In genomic region chr9:77865385-77865784, GRCh38 we compare ENCODE assay signal across 19 cellular contexts.
DNase-seq lines count a peak whose midpoint lies in the region; ATAC-seq, FAIRE-seq and TF ChIP-seq lines count a peak whose summit lies in the region.
"Had no signal": no experiment of that assay in that cellular context is flagged by ENCODE, and none has a peak within 500 bp of the region (broad histone marks: within the 10 kb centered on the region; RNA-seq: fewer than 3 reads in every experiment).

No MANE protein-coding gene starts in this region.

- intact Hi-C loops in Calu3 (cut with micrococcal nuclease; ENCODE audit: unreplicated experiment) (no loop called here), left colon (cut with DNase I, micrococcal nuclease) (no loop called here)
- intact Hi-C loops in activated naive CD4-positive, alpha-beta T cell treated with anti-CD3 and anti-CD28 coated beads for 36 hours (cut with micrococcal nuclease): no loop called here

- no peaks in the 10 kb centered on the region for H3K36me3 ChIP-seq in small intestine (ENCODE audit: control insufficient read depth in 2 of 2, insufficient read depth in 2 of 2, low read length in 2 of 2)

- WGBS in small intestine, 3 donors: 13 to 59% (median 27%) methylated on average over 4 of the region's 4 CpGs

- ATAC-seq in left colon (peak; percentile 94), GM21786 (IDR thresholded peaks at IDR 0.05; ENCODE audit: unreplicated experiment) (no peak)
- ATAC-seq: GM23338, SK-N-SH treated with all-trans-retinoic acid at 6 μM for 48 hours had no signal

- no peaks in the 10 kb centered on the region for H3K36me3 Mint-ChIP-seq in Calu3 (ENCODE audit: insufficient read depth, unreplicated experiment)
- H3K36me3 Mint-ChIP-seq in activated naive CD4-positive, alpha-beta T cell treated with anti-CD3 and anti-CD28 coated beads for 36 hours (ENCODE audit: low read depth): peaks cover 49% of the 10 kb centered on the region

- peaks cover 2% of the 10 kb centered on the region in 2 donors for H3K4me1 ChIP-seq in small intestine (ENCODE audit: control insufficient read depth in 2 of 2, insufficient read depth in 1 of 2, low read depth in 1 of 2, low read length in 1 of 2)
- H3K4me1 ChIP-seq: Caco-2 had no signal

- TF ChIP-seq POLR2A in NB4 (IDR thresholded peaks at IDR 0.05; ENCODE audit: extremely low read depth, insufficient read length): no peak

- peaks cover 10% of the 10 kb centered on the region for H3K4me1 Mint-ChIP-seq in Calu3 (ENCODE audit: low read depth, unreplicated experiment)
- peaks cover 10% of the 10 kb centered on the region for H3K4me1 Mint-ChIP-seq in activated naive CD4-positive, alpha-beta T cell treated with anti-CD3 and anti-CD28 coated beads for 36 hours (ENCODE audit: low read depth)
- H3K4me1 Mint-ChIP-seq: GM23338 had no signal

- H3K9me3 ChIP-seq in small intestine (ENCODE audit: control insufficient read depth, low read depth): no peaks in the 10 kb centered on the region
- H3K9me3 ChIP-seq: Caco-2 had no signal

- peak overlapping the region; percentile 54 to 83 for H3K27ac ChIP-seq in small intestine (ENCODE audit: low read depth in 1 of 2, low read length in 1 of 2)

- H3K9me3 Mint-ChIP-seq in Calu3 (ENCODE audit: low read depth, unreplicated experiment): peaks cover 13% of the 10 kb centered on the region
- H3K9me3 Mint-ChIP-seq in activated naive CD4-positive, alpha-beta T cell treated with anti-CD3 and anti-CD28 coated beads for 36 hours: peaks cover 24% of the 10 kb centered on the region

- H3K27me3 ChIP-seq in small intestine (ENCODE audit: control insufficient read depth in 2 of 2, insufficient read depth in 2 of 2, low read length in 2 of 2): no peaks in the 10 kb centered on the region

- peak overlapping the region; percentile 16 for H3K27ac Mint-ChIP-seq in Calu3 (ENCODE audit: unreplicated experiment)
- no peak overlapping the region for H3K27ac Mint-ChIP-seq in activated naive CD4-positive, alpha-beta T cell treated with anti-CD3 and anti-CD28 coated beads for 36 hours
- H3K27ac Mint-ChIP-seq: CD4-positive, CD25-positive, alpha-beta regulatory T cell; GM23338 had no signal

- FAIRE-seq in small intestine (lab: Jason Lieb, UNC): peak; percentile 62
- FAIRE-seq: GM18507 had no signal

- no TSS peak for BruUV-seq in Calu3 (replicated peaks; lab: Mats Ljungman, UMichigan)

- CTCF ChIA-PET in Calu3 (lab: Charles Lee): interaction anchor here (1.6 kb wide), 1 partner anchor 15 kb away, joined by 4 read pairs; no protein-coding TSS in a partner anchor
- CTCF ChIA-PET in activated naive CD4-positive, alpha-beta T cell treated with anti-CD3 and anti-CD28 coated beads for 36 hours (lab: Charles Lee): interaction anchor here (1.0 to 2.2 kb wide), 2 partner anchors 21 to 170 kb away, joined by 4 to 9 read pairs; no protein-coding TSS in a partner anchor

- no peak overlapping the region for H3K4me3 Mint-ChIP-seq in Calu3 (ENCODE audit: low read depth, unreplicated experiment)
- no peak overlapping the region for H3K4me3 Mint-ChIP-seq in activated naive CD4-positive, alpha-beta T cell treated with anti-CD3 and anti-CD28 coated beads for 36 hours
- H3K4me3 Mint-ChIP-seq: CD4-positive, CD25-positive, alpha-beta regulatory T cell; GM23338 had no signal

- no peak for TF ChIP-seq CTCF in Calu3 (IDR thresholded peaks at IDR 0.05; ENCODE audit: unreplicated experiment)
- no peak for TF ChIP-seq CTCF in NB4 (IDR thresholded peaks at IDR 0.05; ENCODE audit: low read depth, low read length)

- peak; percentile 17 for DNase-seq in Calu3
- DNase-seq in NB4 (ENCODE audit: low read depth): peak; percentile 14
- DNase-seq in left colon: peak; percentile 50 to 77
- peak; percentile 94 for DNase-seq in small intestine
- no peak for DNase-seq in activated naive CD4-positive, alpha-beta T cell treated with anti-CD3 and anti-CD28 coated beads for 36 hours
- DNase-seq in HK-2 (ENCODE audit: unreplicated experiment): no peak
- DNase-seq: CD4-positive, CD25-positive, alpha-beta regulatory T cell; IMR-90; Karpas-422; NCI-H1930; NCI-H2171; NCI-H446; NCI-H69; SHP77 treated with DMSO at 0.1 percent for 48 hours had no signal

- H3K4me3 ChIP-seq in NB4 (ENCODE audit: low read depth, low read length): no peak overlapping the region
- no peak overlapping the region for H3K4me3 ChIP-seq in small intestine (ENCODE audit: low read depth in 1 of 2, low read length in 2 of 2)
- H3K4me3 ChIP-seq: GM23338 had no signal

- no peaks in the 10 kb centered on the region for H3K27me3 Mint-ChIP-seq in Calu3 (ENCODE audit: unreplicated experiment)
- H3K27me3 Mint-ChIP-seq in activated naive CD4-positive, alpha-beta T cell treated with anti-CD3 and anti-CD28 coated beads for 36 hours (ENCODE audit: low read depth): no peaks in the 10 kb centered on the region
- H3K27me3 Mint-ChIP-seq: CD4-positive, CD25-positive, alpha-beta regulatory T cell had no signal

Comparison
In these comparisons a context has a peak if more than half of its experiments do, and no peak if none do; other contexts are left out.
1. DNase-seq: peak in Calu3 (single experiment), NB4 (single experiment), left colon (2 of 2) and small intestine (single experiment); none in activated naive CD4-positive, alpha-beta T cell treated with anti-CD3 and anti-CD28 coated beads for 36 hours (single experiment) and HK-2 (single experiment).